Comparison of ENCODE assay signal across 11 cellular contexts in the genomic region with DNA sequence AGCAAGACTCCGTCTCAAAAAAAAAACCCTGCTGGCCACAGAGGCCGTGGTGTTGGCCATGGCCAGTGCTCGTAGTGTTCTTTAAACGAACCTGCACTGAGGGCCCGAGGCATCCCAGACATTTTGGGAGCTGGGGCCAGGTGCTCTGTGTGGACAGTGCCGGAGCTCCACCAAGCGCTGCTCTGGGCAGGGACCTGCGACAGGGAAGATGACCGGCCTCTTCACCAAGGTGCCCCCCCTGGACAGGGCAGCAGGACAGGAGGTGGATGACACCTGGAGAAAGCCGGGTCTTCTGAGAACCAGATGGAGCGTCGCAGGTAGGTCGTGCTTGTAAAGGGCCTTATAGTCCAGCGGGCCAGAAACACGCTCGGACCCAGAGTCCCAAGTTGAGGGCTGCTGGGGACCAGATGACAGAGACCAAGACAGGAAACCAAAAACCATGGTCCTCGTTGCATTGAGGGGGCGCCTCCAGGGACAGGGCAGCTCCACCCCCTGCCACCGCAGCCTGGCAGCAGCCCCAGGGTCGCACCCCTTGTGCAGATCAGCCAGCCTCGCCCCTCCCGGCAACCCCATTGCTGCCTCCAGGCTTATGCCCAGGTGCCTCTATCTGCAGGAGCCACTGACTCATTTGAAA. TPM values are rescaled to one million over a fixed set of nuclear protein-coding genes. Genes with fewer than 3 reads are reported as not detected.
DNase-seq lines count a peak whose midpoint lies in the region; ATAC-seq, FAIRE-seq and TF ChIP-seq lines count a peak whose summit lies in the region.
"Had no signal": no experiment of that assay in that cellular context is flagged by ENCODE, and none has a peak within 500 bp of the region (broad histone marks: within the 10 kb centered on the region; RNA-seq: fewer than 3 reads in every experiment).

No MANE protein-coding gene starts in this region.

- H3K79me2 ChIP-seq in Loucy (ENCODE audit: insufficient read depth, low read length) (peaks cover under 1% of the 10 kb centered on the region; the same call in 1 of the 2 replicates), osteoblast (ENCODE audit: insufficient read depth, low read length) (no peaks in the 10 kb centered on the region)

- H3K9me3 ChIP-seq in Loucy (ENCODE audit: insufficient read depth, low read depth, low read length), result no peaks in the 10 kb centered on the region
- H3K9me3 ChIP-seq in osteoblast (ENCODE audit: low read depth, low read length), result no peaks in the 10 kb centered on the region

- H3K4me1 ChIP-seq in Loucy (ENCODE audit: insufficient read depth, low read length, poor library complexity, severe bottlenecking) (peaks cover 37% of the 10 kb centered on the region), osteoblast (ENCODE audit: insufficient read depth, low read length) (peaks cover 8% of the 10 kb centered on the region)

- no peaks in the 10 kb centered on the region for H3K36me3 ChIP-seq in Loucy (ENCODE audit: insufficient read depth, low read length)
- H3K36me3 ChIP-seq in osteoblast (ENCODE audit: insufficient read depth, low read length), result no peaks in the 10 kb centered on the region

- FAIRE-seq in GM12892 (lab: Jason Lieb, UNC), result peak; percentile 54

- H4K20me1 ChIP-seq in Loucy (ENCODE audit: insufficient read depth, low read length, poor library complexity, severe bottlenecking), result no peaks in the 10 kb centered on the region
- no peaks in the 10 kb centered on the region for H4K20me1 ChIP-seq in osteoblast (ENCODE audit: insufficient read depth, low read length)

- peak overlapping the region; percentile 80 for H3K4me3 ChIP-seq in Loucy (ENCODE audit: low read length, poor library complexity, severe bottlenecking)
- H3K4me3 ChIP-seq in dorsolateral prefrontal cortex, result peak overlapping the region in 4 of 59 donors; percentile 48 to 69 (median 61)
- peak overlapping the region; percentile 71 for H3K4me3 ChIP-seq in osteoblast (ENCODE audit: insufficient read depth, low read length)

- H3K4me2 ChIP-seq in Loucy (ENCODE audit: low read depth, low read length, poor library complexity, severe bottlenecking) (peak overlapping the region; percentile 92), osteoblast (ENCODE audit: insufficient read depth, low read length) (peak overlapping the region; percentile 87)

- no peak for TF ChIP-seq CTCF in Loucy (conservative IDR thresholded peaks at IDR 0.05; ENCODE audit: low read length)
- TF ChIP-seq CTCF in dorsolateral prefrontal cortex (IDR thresholded peaks at IDR 0.05 in 54 of 56, conservative IDR thresholded peaks at IDR 0.05 in 2 of 56; ENCODE audit: low read depth in 1 of 56, partially characterized antibody in 56 of 56), result no peak
- no peak for TF ChIP-seq CTCF in osteoblast (IDR thresholded peaks at IDR 0.05; ENCODE audit: extremely low read depth, low read depth, low read length)

- peak overlapping the region in 31 of 59 donors; percentile 18 to 95 (median 85) for H3K27ac ChIP-seq in dorsolateral prefrontal cortex
- H3K27ac ChIP-seq in osteoblast (ENCODE audit: low read depth, low read length), result no peak overlapping the region

- intact Hi-C loops in dorsolateral prefrontal cortex (cut with DNase I), result no loop called here

- DNase-seq in GM12892 (ENCODE audit: insufficient read length) (no peak), dorsolateral prefrontal cortex (no peak), osteoblast (ENCODE audit: insufficient read length, low spot score, missing footprints) (no peak), OCI-M1 (lab: John Stamatoyannopoulos, UW) (no peak)
- no peak for DNase-seq in stimulated activated CD4-positive, alpha-beta T cell treated with anti-CD3 and anti-CD28 coated beads, Interleukin-15, amount 100 ng/mL, for 24 hours
- DNase-seq: CD4-positive, alpha-beta T cell; stimulated activated CD8-positive, alpha-beta memory T cell treated with anti-CD3 and anti-CD28 coated beads, Interleukin-4, amount 100 ng/mL, for 48 hours had no signal

- H3K27me3 ChIP-seq in Loucy (ENCODE audit: insufficient read depth, low read length, poor library complexity, severe bottlenecking) (no peaks in the 10 kb centered on the region), dorsolateral prefrontal cortex (peaks cover 0 to 10% (median 0%) of the 10 kb centered on the region in 45 donors), osteoblast (ENCODE audit: insufficient read depth, low read length) (no peaks in the 10 kb centered on the region)

- no peak for TF ChIP-seq POLR2A in GM12892 (IDR thresholded peaks at IDR 0.05; ENCODE audit: low read depth, low read length)

- peak overlapping the region; percentile 100 for H3K9ac ChIP-seq in Loucy (ENCODE audit: low read depth, low read length, poor library complexity, severe bottlenecking)

- H3F3A ChIP-seq in Loucy (ENCODE audit: low read depth), result no peaks in the 10 kb centered on the region

- ATAC-seq in GM19452 (IDR thresholded peaks at IDR 0.05; ENCODE audit: unreplicated experiment), result no peak

- H2AFZ ChIP-seq in Loucy (ENCODE audit: low read length), result no peak overlapping the region
- H2AFZ ChIP-seq in osteoblast (ENCODE audit: low read length), result no peak overlapping the region

- H3K9me2 ChIP-seq in Loucy (replicated peaks; ENCODE audit: low read depth, low read length), result no peaks in the 10 kb centered on the region

RNA-seq across cellular contexts. Expression of a gene that starts 4.3 kb away (rescaled TPM):
- not detected for polyA plus RNA-seq in GM12892 (2012; ENCODE audit: missing spikeins)
- 1 to 10 TPM in 106 of 120 experiments, under 1 TPM in 13, not detected in 1; 0.48 to 4.0 (median 1.6) TPM for total RNA-seq in dorsolateral prefrontal cortex
- total RNA-seq in osteoblast, result under 0.01 and 0.36 TPM in 2 replicates
- total RNA-seq: CD4-positive, alpha-beta T cell; left colon had no signal
- polyA plus RNA-seq: endothelial cell of umbilical vein had no signal

RNA-seq across cellular contexts. Expression of a gene that starts 6.9 kb away (rescaled TPM):
- polyA plus RNA-seq in GM12892 (2012; ENCODE audit: missing spikeins), result 8.4 TPM
- 10 to 100 TPM in 3 of 120 experiments, 1 to 10 TPM in 117; 1.9 to 10.8 (median 5.0) TPM for total RNA-seq in dorsolateral prefrontal cortex
- 3.5 and 5.1 TPM in 2 replicates for total RNA-seq in osteoblast

RNA-seq across cellular contexts. Expression of a gene that starts 8.1 kb away (rescaled TPM):
- 2.7 TPM for polyA plus RNA-seq in GM12892 (2012; ENCODE audit: missing spikeins)
- total RNA-seq in dorsolateral prefrontal cortex (10 to 100 TPM; 27.5 to 97.0 (median 62.6) TPM), osteoblast (15.9 and 16.6 TPM in 2 replicates)

RNA-seq across cellular contexts. Expression of a gene that starts 37.5 kb away (rescaled TPM):
- 8.1 TPM for polyA plus RNA-seq in GM12892 (2012; ENCODE audit: missing spikeins)
- total RNA-seq in dorsolateral prefrontal cortex (10 to 100 TPM in 29 of 120 experiments, 1 to 10 TPM in 91; 3.8 to 15.4 (median 8.3) TPM), osteoblast (6.9 and 7.4 TPM in 2 replicates)

RNA-seq across cellular contexts. Expression of a gene that starts 47.0 kb away (rescaled TPM):
- polyA plus RNA-seq in GM12892 (2012; ENCODE audit: missing spikeins), result 15.5 TPM
- total RNA-seq in dorsolateral prefrontal cortex (100 to 1,000 TPM; 283 to 670 (median 496) TPM), osteoblast (18.8 and 22.7 TPM in 2 replicates)
